ENCODE assay signal across 28 cellular contexts in the genomic region with DNA sequence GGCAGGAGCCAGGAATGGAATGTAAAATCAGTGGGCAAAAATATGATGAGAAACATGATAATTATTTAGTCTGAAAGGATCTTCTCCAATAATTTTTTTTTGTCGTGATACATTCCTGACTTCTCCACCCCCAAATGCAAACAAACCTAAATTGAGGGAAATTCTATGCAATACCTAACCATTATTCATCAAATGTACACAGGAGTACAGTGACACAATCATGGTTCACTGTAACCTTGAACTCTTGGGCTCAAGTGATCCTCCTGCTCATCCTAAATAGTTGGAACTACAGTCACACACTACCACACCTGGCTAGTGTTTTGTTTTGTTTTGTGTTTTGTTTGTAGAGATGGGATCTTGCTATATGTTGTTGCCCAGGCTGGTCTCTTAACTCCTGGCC. TPM values are rescaled to one million over a fixed set of nuclear protein-coding genes. Genes with fewer than 3 reads are reported as not detected.
DNase-seq lines count a peak whose midpoint lies in the region; ATAC-seq and TF ChIP-seq lines count a peak whose summit lies in the region.
"Had no signal": no experiment of that assay in that cellular context is flagged by ENCODE, and none has a peak within 500 bp of the region (broad histone marks: within the 10 kb centered on the region; RNA-seq: fewer than 3 reads in every experiment).

No MANE protein-coding gene starts in this region.

- H3K27ac ChIP-seq in mammary epithelial cell (ENCODE audit: insufficient read depth, low read depth, low read length) (peak overlapping the region; percentile 27), layer of hippocampus (ENCODE audit: low read depth, low read length) (peak overlapping the region; percentile 21)
- H3K27ac ChIP-seq: 22Rv1, KMS-11, parathyroid adenoma, right atrium auricular region, transverse colon had no signal

- H3K4me3 Mint-ChIP-seq in MCF 10A (ENCODE audit: unreplicated experiment) (no peak overlapping the region), chondrocyte (ENCODE audit: unreplicated experiment) (no peak overlapping the region)
- H3K4me3 Mint-ChIP-seq: activated CD4-positive, alpha-beta memory T cell treated with anti-CD3 and anti-CD28 coated beads, Interleukin-2, amount 10 ng/mL, durations not matched to agents 7 days and 5 days; activated T-helper 1 cell treated with anti-CD3 and anti-CD28 coated beads, Interleukin-12 subunit alpha, Interleukin-12 subunit beta, Interleukin-2, Interleukin-4 antibody, amounts not matched to agents 30 ng/mL and 10 ng/mL and 1 ng/mL, durations not matched to agents 14 hours and 24 hours and 36 hours; T-helper 1 cell treated with Interleukin-12 subunit alpha and Interleukin-12 subunit beta and Interleukin-4 antibody, amounts not matched to agents 30 μg/mL and 1 μg/mL, for 36 hours had no signal

- no peak for DNase-seq in mammary epithelial cell
- DNase-seq in MCF 10A (ENCODE audit: unreplicated experiment), result no peak
- DNase-seq in chondrocyte (ENCODE audit: low spot score), result no peak
- DNase-seq in activated T-cell treated with anti-CD3 and anti-CD28 coated beads, Interleukin-2, amount 50 U/mL, for 48 hours, result no peak
- DNase-seq in HuH-7 (ENCODE audit: low spot score), result no peak
- DNase-seq in NCI-H2107 treated with DMSO at 0.1 percent for 48 hours (lab: John Stamatoyannopoulos, UW; ENCODE audit: unreplicated experiment), result no peak
- DNase-seq: activated CD4-positive, alpha-beta memory T cell treated with anti-CD3 and anti-CD28 coated beads, Interleukin-2, amount 10 ng/mL, durations not matched to agents 7 days and 5 days; activated CD4-positive, alpha-beta T cell treated with anti-CD3 and anti-CD28 coated beads for 1 hour; activated CD8-positive, alpha-beta memory T cell treated with anti-CD3 and anti-CD28 coated beads, Interleukin-2, amount 50 U/mL, for 4 hours; activated naive CD4-positive, alpha-beta T cell treated with Interleukin-2 at 50 U/mL for 16 hours; left colon; mesenchymal stem cell; MM.1S; NCI-H1417; NCI-H2029; NCI-H524 treated with DMSO at 0.1 percent for 48 hours; SK-N-SH; spleen; stimulated activated CD4-positive, alpha-beta T cell treated with anti-CD3 and anti-CD28 coated beads, Interleukin-2, amount 100 ng/mL, for 48 hours; transverse colon had no signal

- H3K36me3 Mint-ChIP-seq in MCF 10A (ENCODE audit: insufficient read depth, unreplicated experiment), result peaks cover 12% of the 10 kb centered on the region
- peaks cover 5% of the 10 kb centered on the region for H3K36me3 Mint-ChIP-seq in chondrocyte (ENCODE audit: low read depth)

- H3K9me3 Mint-ChIP-seq in MCF 10A (ENCODE audit: unreplicated experiment), result peaks cover 14% of the 10 kb centered on the region
- peaks cover 16% of the 10 kb centered on the region for H3K9me3 Mint-ChIP-seq in chondrocyte (ENCODE audit: low read depth)

- H3K4me3 ChIP-seq in mammary epithelial cell (replicated peaks in 1 of 3; ENCODE audit: insufficient read depth in 1 of 3, low read depth in 2 of 3, low read length in 3 of 3), result no peak overlapping the region
- H3K4me3 ChIP-seq: right atrium auricular region, spleen, transverse colon had no signal

- no peak overlapping the region for H3K27ac Mint-ChIP-seq in MCF 10A (ENCODE audit: low read depth, unreplicated experiment)
- peak overlapping the region; percentile 65 for H3K27ac Mint-ChIP-seq in chondrocyte (ENCODE audit: unreplicated experiment)
- H3K27ac Mint-ChIP-seq: activated CD4-positive, alpha-beta memory T cell treated with anti-CD3 and anti-CD28 coated beads, Interleukin-2, amount 10 ng/mL, durations not matched to agents 7 days and 5 days; activated T-helper 1 cell treated with anti-CD3 and anti-CD28 coated beads, Interleukin-12 subunit alpha, Interleukin-12 subunit beta, Interleukin-2, Interleukin-4 antibody, amounts not matched to agents 30 ng/mL and 10 ng/mL and 1 ng/mL, durations not matched to agents 14 hours and 24 hours and 36 hours; T-helper 1 cell treated with Interleukin-12 subunit alpha and Interleukin-12 subunit beta and Interleukin-4 antibody, amounts not matched to agents 30 μg/mL and 1 μg/mL, for 36 hours had no signal

- H3K27me3 Mint-ChIP-seq in MCF 10A (ENCODE audit: insufficient read depth, unreplicated experiment), result no peaks in the 10 kb centered on the region
- H3K27me3 Mint-ChIP-seq in chondrocyte (ENCODE audit: low read depth), result no peaks in the 10 kb centered on the region
- H3K27me3 Mint-ChIP-seq: activated CD4-positive, alpha-beta memory T cell treated with anti-CD3 and anti-CD28 coated beads, Interleukin-2, amount 10 ng/mL, durations not matched to agents 7 days and 5 days had no signal

- WGBS in mammary epithelial cell (ENCODE audit: low coverage, missing lambda C conversion rate), result 29% methylated on average over 1 of the region's 1 CpG

- no peak overlapping the region for H3K9ac ChIP-seq in mammary epithelial cell (ENCODE audit: insufficient read depth, low read length)
- H3K9ac ChIP-seq: KMS-11, parathyroid adenoma, SK-N-SH had no signal

- H3K4me1 ChIP-seq in mammary epithelial cell (ENCODE audit: insufficient read depth, low read length), result peaks cover 4% of the 10 kb centered on the region
- H3K4me1 ChIP-seq: right atrium auricular region had no signal

- peaks cover 99% of the 10 kb centered on the region for H3K79me2 ChIP-seq in mammary epithelial cell (ENCODE audit: insufficient read depth, low read length)

- TF ChIP-seq CTCF in mammary epithelial cell (conservative IDR thresholded peaks at IDR 0.05 in 1 of 2, IDR thresholded peaks at IDR 0.05 in 1 of 2; ENCODE audit: extremely low read depth in 1 of 2, insufficient read depth in 1 of 2, low read depth in 1 of 2, low read length in 2 of 2) (no peak), MCF 10A (IDR thresholded peaks at IDR 0.05; ENCODE audit: unreplicated experiment) (no peak), chondrocyte (IDR thresholded peaks at IDR 0.05) (no peak)

- H2AFZ ChIP-seq in mammary epithelial cell (ENCODE audit: low read depth, low read length), result no peak overlapping the region
- H2AFZ ChIP-seq: parathyroid adenoma had no signal

- BruUV-seq in mammary epithelial cell (replicated peaks; lab: Mats Ljungman, UMichigan), result no TSS peak
- no TSS peak for BruUV-seq in MCF 10A (replicated peaks; lab: Mats Ljungman, UMichigan)

- H3K4me2 ChIP-seq in mammary epithelial cell (ENCODE audit: insufficient read depth, low read depth, low read length), result no peak overlapping the region
- H3K4me2 ChIP-seq: KMS-11, SK-N-SH had no signal

- peaks cover 17% of the 10 kb centered on the region for H3K4me1 Mint-ChIP-seq in MCF 10A (ENCODE audit: insufficient read depth, unreplicated experiment)
- H3K4me1 Mint-ChIP-seq in chondrocyte (ENCODE audit: low read depth), result peaks cover 38% of the 10 kb centered on the region

- H4K20me1 ChIP-seq in mammary epithelial cell (ENCODE audit: insufficient read depth, low read length), result peaks cover 4% of the 10 kb centered on the region

- intact Hi-C loops in mammary epithelial cell (cut with micrococcal nuclease), result loop anchor here (2.0 kb wide), 1 partner anchor 72 kb away; no protein-coding TSS in a partner anchor
- intact Hi-C loops in MCF 10A (cut with micrococcal nuclease), result no loop called here

- POLR2A ChIA-PET in MCF 10A (lab: Yijun Ruan, JAX), result no interaction called here

- CTCF ChIA-PET in mammary epithelial cell (lab: Charles Lee; ENCODE audit: low non-redundant PET) (no interaction called here), MCF 10A (lab: Yijun Ruan, JAX) (no interaction called here)

- no peaks in the 10 kb centered on the region for H3K36me3 ChIP-seq in mammary epithelial cell (ENCODE audit: insufficient read depth, low read length)
- H3K36me3 ChIP-seq: right atrium auricular region, transverse colon had no signal

- in situ Hi-C loops in mammary epithelial cell (cut with MboI; ENCODE audit: low sequenced_read_pairs in 2 of 2), result no loop called here

- no peak for ATAC-seq in activated CD4-positive, CD25-positive, alpha-beta regulatory T cell treated with anti-CD3 and anti-CD28 coated beads, Interleukin-2, amount 50 U/mL, for 24 hours
- ATAC-seq: left colon had no signal

- peaks cover 9% of the 10 kb centered on the region for H3K9me3 ChIP-seq in mammary epithelial cell (replicated peaks; ENCODE audit: insufficient read depth, low read length)
- H3K9me3 ChIP-seq: transverse colon had no signal

- dilution Hi-C loops in mammary epithelial cell (cut with HindIII; ENCODE audit: low sequenced_read_pairs), result no loop called here

- H3K27me3 ChIP-seq in mammary epithelial cell (ENCODE audit: insufficient read depth, low read length) (no peaks in the 10 kb centered on the region), layer of hippocampus (ENCODE audit: control insufficient read depth, insufficient read depth, low read length) (no peaks in the 10 kb centered on the region)
- H3K27me3 ChIP-seq: right atrium auricular region, spleen, transverse colon had no signal

RNA-seq across cellular contexts. Expression of a gene that starts 46.5 kb away (rescaled TPM):
- 100 to 1,000 TPM; 127 to 188 TPM for total RNA-seq in mammary epithelial cell
- 94.8 TPM for polyA plus RNA-seq in mammary epithelial cell
- 49.8 TPM for polyA minus RNA-seq in mammary epithelial cell
- total RNA-seq in MCF 10A (2022), result 139 and 147 TPM in 2 replicates
- 148 to 162 TPM (median 153 TPM) in 3 replicates for total RNA-seq in chondrocyte
